Comparison of ENCODE assay signal across 18 cellular contexts in the genomic region with DNA sequence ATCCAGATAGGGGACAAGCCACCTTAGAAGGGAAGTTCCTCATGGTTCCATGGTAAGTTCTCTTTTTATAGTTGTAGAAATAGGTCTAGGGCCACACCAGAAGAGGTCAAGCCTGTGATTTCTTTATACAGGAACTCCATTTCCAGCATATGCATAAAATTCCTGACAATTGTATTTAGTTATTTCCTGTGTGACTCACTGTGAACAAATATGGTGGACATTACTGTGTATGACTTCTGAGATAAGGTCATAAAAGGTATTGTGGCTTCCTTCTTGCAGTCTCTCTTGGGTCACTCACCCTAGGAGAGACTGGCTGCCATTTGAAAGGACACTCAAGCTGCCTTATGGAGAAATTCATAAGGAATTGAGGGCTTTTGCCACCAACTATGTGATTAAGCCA. TPM values are rescaled to one million over a fixed set of nuclear protein-coding genes. Genes with fewer than 3 reads are reported as not detected.
DNase-seq lines count a peak whose midpoint lies in the region; ATAC-seq and TF ChIP-seq lines count a peak whose summit lies in the region.
"Had no signal": no experiment of that assay in that cellular context is flagged by ENCODE, and none has a peak within 500 bp of the region (broad histone marks: within the 10 kb centered on the region; RNA-seq: fewer than 3 reads in every experiment).

No MANE protein-coding gene starts in this region.

- intact Hi-C loops in Right ventricle myocardium superior (cut with DNase I), result no loop called here
- intact Hi-C loops in ascending aorta (cut with DNase I), result loop anchor here (2.0 to 5.0 kb wide), 2 partner anchors 302 to 396 kb away; a partner anchor contains a TSS

- no peaks in the 10 kb centered on the region for H3K9me3 ChIP-seq in ascending aorta
- H3K9me3 ChIP-seq: prostate gland had no signal

- H3K36me3 ChIP-seq in ascending aorta, result no peaks in the 10 kb centered on the region
- H3K36me3 ChIP-seq: cardiac muscle cell, prostate gland had no signal

- H3K27me3 ChIP-seq in ascending aorta, result no peaks in the 10 kb centered on the region
- H3K27me3 ChIP-seq: cardiac muscle cell, hepatocyte had no signal

- H3K27ac ChIP-seq in ascending aorta, result no peak overlapping the region
- H3K27ac ChIP-seq: cardiac muscle cell, hepatocyte, prostate gland had no signal

- CTCF ChIA-PET in GM10248 (lab: Yijun Ruan, JAX), result interaction anchor here (1.0 to 8.9 kb wide), 7 partner anchors 12 to 396 kb away, joined by 3 to 131 read pairs (median 4); no protein-coding TSS in a partner anchor

- POLR2A ChIA-PET in GM10248 (lab: Yijun Ruan, JAX), result interaction anchor here (0.6 kb wide), 1 partner anchor 18 kb away, joined by 4 read pairs; no protein-coding TSS in a partner anchor

- no peak overlapping the region for H3K4me3 ChIP-seq in epithelial cell of esophagus (ENCODE audit: low read length)
- no peak overlapping the region for H3K4me3 ChIP-seq in ascending aorta
- H3K4me3 ChIP-seq: cardiac muscle cell, hepatocyte, prostate gland, smooth muscle cell had no signal

- DNase-seq in H4 (ENCODE audit: low spot score) (peak; percentile 48), OCI-M1 (lab: John Stamatoyannopoulos, UW) (peak; percentile 33), epithelial cell of esophagus (ENCODE audit: low read depth) (peak; percentile 39), pulmonary artery endothelial cell (ENCODE audit: low read depth, low spot score) (peak; percentile 36), GM10248 (ENCODE audit: extremely low spot score) (no peak), Right ventricle myocardium superior (no peak), ascending aorta (ENCODE audit: low spot score in 2 of 2) (no peak)
- DNase-seq: islet precursor cell; mesendoderm; NCI-H2081 treated with DMSO at 0.1 percent for 48 hours; NCI-H510A; SHP77 treated with DMSO at 0.1 percent for 48 hours; stimulated activated CD4-positive, alpha-beta T cell treated with anti-CD3 and anti-CD28 coated beads, Interleukin-4, amount 100 ng/mL, for 24 hours had no signal

- ATAC-seq in Right ventricle myocardium superior (ENCODE audit: poor library complexity), result no peak
- ATAC-seq: activated CD4-positive, CD25-positive, alpha-beta regulatory T cell treated with anti-CD3 and anti-CD28 coated beads, Interleukin-2, amount 50 U/mL, for 24 hours had no signal

- no peak for TF ChIP-seq CTCF in epithelial cell of esophagus (IDR thresholded peaks at IDR 0.05; ENCODE audit: insufficient read depth, low read depth, low read length, missing control alignments)
- TF ChIP-seq CTCF in GM10248 (IDR thresholded peaks at IDR 0.05; ENCODE audit: control extremely low read depth, extremely low read depth, low read depth, missing control alignments), result no peak
- TF ChIP-seq CTCF in ascending aorta (IDR thresholded peaks at IDR 0.05), result no peak

- peaks cover 0 to 6% of the 10 kb centered on the region in 2 donors for H3K4me1 ChIP-seq in ascending aorta
- H3K4me1 ChIP-seq: prostate gland had no signal

RNA-seq across cellular contexts. Expression of a gene that starts 2.2 kb away (rescaled TPM):
- total RNA-seq in H4 (2014; rRNA removed; shearing (Covaris generic)), result 1.2 and 4.9 TPM in 2 replicates
- total RNA-seq in pulmonary artery endothelial cell, result 0.40 and 0.88 TPM in 2 replicates
- total RNA-seq in Right ventricle myocardium superior, result 0.59 TPM
- not detected for total RNA-seq in ascending aorta
- total RNA-seq: cardiac muscle cell had no signal

RNA-seq across cellular contexts. Expression of a gene that starts 40.3 kb away (rescaled TPM):
- total RNA-seq in H4 (2014; rRNA removed; shearing (Covaris generic)), result 5.8 and 8.9 TPM in 2 replicates
- total RNA-seq in pulmonary artery endothelial cell (18.8 and 34.0 TPM in 2 replicates), Right ventricle myocardium superior (60.5 TPM), ascending aorta (112 TPM)

RNA-seq across cellular contexts. Expression of a gene that starts 45.3 kb away (rescaled TPM):
- 0.27 TPM in 1 of 2 replicates, not detected in the other for total RNA-seq in H4 (2014; rRNA removed; shearing (Covaris generic))
- total RNA-seq in pulmonary artery endothelial cell (0.07 and 0.13 TPM in 2 replicates), Right ventricle myocardium superior (0.43 TPM), ascending aorta (23.5 TPM)
- total RNA-seq: cardiac muscle cell had no signal

Comparison
In these comparisons a context has a peak if more than half of its experiments do, and no peak if none do; other contexts are left out.
1. DNase-seq: peak in H4 (single experiment), OCI-M1 (single experiment), epithelial cell of esophagus (single experiment) and pulmonary artery endothelial cell (single experiment); none in GM10248 (single experiment), Right ventricle myocardium superior (single experiment) and ascending aorta (0 of 2).
2. RNA of a gene that starts 45.3 kb away (total RNA-seq): 23.5 TPM in ascending aorta (single experiment); 0.43 TPM in Right ventricle myocardium superior (single experiment), 0.07 to 0.13 TPM in pulmonary artery endothelial cell and 0.27 TPM in H4; every median in the first group is over 10 times any median in the second.